1 cellular context compared by ENCODE assay signal in genomic region chr2:72940361-72940760, GRCh38.
TF ChIP-seq lines count a peak whose summit lies in the region.

No MANE protein-coding gene starts in this region.

TF ChIP-seq in WTC11, 78 proteins besides CTCF, POLR2A, EP300 and RAD21 (continued from another document):
- TF ChIP-seq ZBTB43 (CRISPR knock-in tag; IDR thresholded peaks at IDR 0.05), result no peak
- TF ChIP-seq ZNF121 (CRISPR knock-in tag; IDR thresholded peaks at IDR 0.05), result no peak
- no peak for TF ChIP-seq TP53 (CRISPR knock-in tag; IDR thresholded peaks at IDR 0.05)
- TF ChIP-seq, protein P1, sequence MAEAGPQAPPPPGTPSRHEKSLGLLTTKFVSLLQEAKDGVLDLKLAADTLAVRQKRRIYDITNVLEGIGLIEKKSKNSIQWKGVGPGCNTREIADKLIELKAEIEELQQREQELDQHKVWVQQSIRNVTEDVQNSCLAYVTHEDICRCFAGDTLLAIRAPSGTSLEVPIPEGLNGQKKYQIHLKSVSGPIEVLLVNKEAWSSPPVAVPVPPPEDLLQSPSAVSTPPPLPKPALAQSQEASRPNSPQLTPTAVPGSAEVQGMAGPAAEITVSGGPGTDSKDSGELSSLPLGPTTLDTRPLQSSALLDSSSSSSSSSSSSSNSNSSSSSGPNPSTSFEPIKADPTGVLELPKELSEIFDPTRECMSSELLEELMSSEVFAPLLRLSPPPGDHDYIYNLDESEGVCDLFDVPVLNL (CRISPR knock-in tag; IDR thresholded peaks at IDR 0.05; ENCODE audit: borderline replicate concordance, low read depth), result no peak
- TF ChIP-seq ZNF396 (CRISPR knock-in tag; IDR thresholded peaks at IDR 0.05; ENCODE audit: borderline replicate concordance), result no peak
- no peak for TF ChIP-seq ZNF317 (CRISPR knock-in tag; IDR thresholded peaks at IDR 0.05; ENCODE audit: borderline replicate concordance, low read depth)
- TF ChIP-seq GRHL2 (CRISPR knock-in tag; IDR thresholded peaks at IDR 0.05; ENCODE audit: insufficient replicate concordance, severe bottlenecking), result no peak
- TF ChIP-seq, protein P2, sequence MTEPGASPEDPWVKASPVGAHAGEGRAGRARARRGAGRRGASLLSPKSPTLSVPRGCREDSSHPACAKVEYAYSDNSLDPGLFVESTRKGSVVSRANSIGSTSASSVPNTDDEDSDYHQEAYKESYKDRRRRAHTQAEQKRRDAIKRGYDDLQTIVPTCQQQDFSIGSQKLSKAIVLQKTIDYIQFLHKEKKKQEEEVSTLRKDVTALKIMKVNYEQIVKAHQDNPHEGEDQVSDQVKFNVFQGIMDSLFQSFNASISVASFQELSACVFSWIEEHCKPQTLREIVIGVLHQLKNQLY (CRISPR knock-in tag; IDR thresholded peaks at IDR 0.05), result no peak
- TF ChIP-seq, protein P3, sequence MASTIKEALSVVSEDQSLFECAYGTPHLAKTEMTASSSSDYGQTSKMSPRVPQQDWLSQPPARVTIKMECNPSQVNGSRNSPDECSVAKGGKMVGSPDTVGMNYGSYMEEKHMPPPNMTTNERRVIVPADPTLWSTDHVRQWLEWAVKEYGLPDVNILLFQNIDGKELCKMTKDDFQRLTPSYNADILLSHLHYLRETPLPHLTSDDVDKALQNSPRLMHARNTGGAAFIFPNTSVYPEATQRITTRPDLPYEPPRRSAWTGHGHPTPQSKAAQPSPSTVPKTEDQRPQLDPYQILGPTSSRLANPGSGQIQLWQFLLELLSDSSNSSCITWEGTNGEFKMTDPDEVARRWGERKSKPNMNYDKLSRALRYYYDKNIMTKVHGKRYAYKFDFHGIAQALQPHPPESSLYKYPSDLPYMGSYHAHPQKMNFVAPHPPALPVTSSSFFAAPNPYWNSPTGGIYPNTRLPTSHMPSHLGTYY (CRISPR knock-in tag; IDR thresholded peaks at IDR 0.05), result no peak
- no peak for TF ChIP-seq EMX1 (CRISPR knock-in tag; IDR thresholded peaks at IDR 0.05)
- no peak for TF ChIP-seq ATF3 (CRISPR knock-in tag; conservative IDR thresholded peaks at IDR 0.05)
- TF ChIP-seq, protein P4, sequence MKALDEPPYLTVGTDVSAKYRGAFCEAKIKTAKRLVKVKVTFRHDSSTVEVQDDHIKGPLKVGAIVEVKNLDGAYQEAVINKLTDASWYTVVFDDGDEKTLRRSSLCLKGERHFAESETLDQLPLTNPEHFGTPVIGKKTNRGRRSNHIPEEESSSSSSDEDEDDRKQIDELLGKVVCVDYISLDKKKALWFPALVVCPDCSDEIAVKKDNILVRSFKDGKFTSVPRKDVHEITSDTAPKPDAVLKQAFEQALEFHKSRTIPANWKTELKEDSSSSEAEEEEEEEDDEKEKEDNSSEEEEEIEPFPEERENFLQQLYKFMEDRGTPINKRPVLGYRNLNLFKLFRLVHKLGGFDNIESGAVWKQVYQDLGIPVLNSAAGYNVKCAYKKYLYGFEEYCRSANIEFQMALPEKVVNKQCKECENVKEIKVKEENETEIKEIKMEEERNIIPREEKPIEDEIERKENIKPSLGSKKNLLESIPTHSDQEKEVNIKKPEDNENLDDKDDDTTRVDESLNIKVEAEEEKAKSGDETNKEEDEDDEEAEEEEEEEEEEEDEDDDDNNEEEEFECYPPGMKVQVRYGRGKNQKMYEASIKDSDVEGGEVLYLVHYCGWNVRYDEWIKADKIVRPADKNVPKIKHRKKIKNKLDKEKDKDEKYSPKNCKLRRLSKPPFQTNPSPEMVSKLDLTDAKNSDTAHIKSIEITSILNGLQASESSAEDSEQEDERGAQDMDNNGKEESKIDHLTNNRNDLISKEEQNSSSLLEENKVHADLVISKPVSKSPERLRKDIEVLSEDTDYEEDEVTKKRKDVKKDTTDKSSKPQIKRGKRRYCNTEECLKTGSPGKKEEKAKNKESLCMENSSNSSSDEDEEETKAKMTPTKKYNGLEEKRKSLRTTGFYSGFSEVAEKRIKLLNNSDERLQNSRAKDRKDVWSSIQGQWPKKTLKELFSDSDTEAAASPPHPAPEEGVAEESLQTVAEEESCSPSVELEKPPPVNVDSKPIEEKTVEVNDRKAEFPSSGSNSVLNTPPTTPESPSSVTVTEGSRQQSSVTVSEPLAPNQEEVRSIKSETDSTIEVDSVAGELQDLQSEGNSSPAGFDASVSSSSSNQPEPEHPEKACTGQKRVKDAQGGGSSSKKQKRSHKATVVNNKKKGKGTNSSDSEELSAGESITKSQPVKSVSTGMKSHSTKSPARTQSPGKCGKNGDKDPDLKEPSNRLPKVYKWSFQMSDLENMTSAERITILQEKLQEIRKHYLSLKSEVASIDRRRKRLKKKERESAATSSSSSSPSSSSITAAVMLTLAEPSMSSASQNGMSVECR (CRISPR knock-in tag; IDR thresholded peaks at IDR 0.05; ENCODE audit: borderline replicate concordance), result no peak
- TF ChIP-seq ETV6 (CRISPR knock-in tag; IDR thresholded peaks at IDR 0.05), result no peak
- TF ChIP-seq MXD4 (CRISPR knock-in tag; IDR thresholded peaks at IDR 0.05; ENCODE audit: borderline replicate concordance), result no peak
- TF ChIP-seq CREB1 (CRISPR knock-in tag; IDR thresholded peaks at IDR 0.05), result no peak
- TF ChIP-seq KAT7 (CRISPR knock-in tag; IDR thresholded peaks at IDR 0.05; ENCODE audit: borderline replicate concordance), result no peak
- TF ChIP-seq FOXP1 (CRISPR knock-in tag; IDR thresholded peaks at IDR 0.05; ENCODE audit: borderline replicate concordance), result no peak
- no peak for TF ChIP-seq RELA (CRISPR knock-in tag; IDR thresholded peaks at IDR 0.05; ENCODE audit: borderline replicate concordance)
- TF ChIP-seq CBFB (CRISPR knock-in tag; IDR thresholded peaks at IDR 0.05; ENCODE audit: low read depth), result no peak
